1 cellular context compared by ENCODE assay signal in the genomic region with DNA sequence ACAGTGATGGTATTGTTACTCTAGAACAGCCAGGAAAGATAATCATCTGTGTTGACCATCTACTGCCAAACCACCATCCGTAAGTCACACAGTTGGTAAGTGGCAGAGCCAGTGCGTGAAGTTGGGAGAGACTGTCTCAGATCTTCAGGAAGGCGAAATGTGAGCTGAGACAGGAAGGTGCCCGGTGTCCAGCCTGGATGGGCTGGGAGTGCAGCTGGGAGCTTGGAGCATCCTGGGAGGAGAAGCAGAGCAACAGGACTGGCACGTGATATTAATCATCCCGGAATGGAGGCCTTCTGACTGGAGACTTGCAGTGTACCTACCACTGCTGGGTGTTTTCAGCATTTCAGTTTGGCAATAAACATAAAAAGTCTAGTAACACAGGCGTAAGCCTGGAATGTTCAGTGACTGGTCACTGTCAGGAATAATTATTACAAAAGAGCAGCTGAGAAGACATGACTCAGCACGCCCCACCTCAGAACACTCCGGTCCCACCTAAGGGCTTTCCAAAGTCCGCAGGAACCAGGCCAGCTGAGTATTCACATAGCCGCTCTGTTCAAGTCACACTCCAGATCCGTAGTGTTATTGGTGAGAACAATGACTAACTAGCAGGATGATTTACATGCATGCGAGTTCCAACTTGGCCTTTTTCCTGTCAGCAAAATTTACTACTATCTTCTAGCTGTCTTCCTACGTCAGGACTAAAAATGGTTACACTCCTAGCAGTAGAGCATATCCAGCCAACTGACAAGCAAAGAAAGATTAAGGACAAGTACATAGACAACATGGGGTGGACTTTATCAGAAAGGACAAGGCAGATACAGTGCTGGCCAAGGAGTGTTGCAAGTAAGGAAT.
TF ChIP-seq lines count a peak whose summit lies in the region.

No MANE protein-coding gene starts in this region.

TF ChIP-seq in HepG2, 621 proteins besides CTCF, POLR2A, EP300 and RAD21 (continued from another document and continues in another):
- TF ChIP-seq, protein P1, sequence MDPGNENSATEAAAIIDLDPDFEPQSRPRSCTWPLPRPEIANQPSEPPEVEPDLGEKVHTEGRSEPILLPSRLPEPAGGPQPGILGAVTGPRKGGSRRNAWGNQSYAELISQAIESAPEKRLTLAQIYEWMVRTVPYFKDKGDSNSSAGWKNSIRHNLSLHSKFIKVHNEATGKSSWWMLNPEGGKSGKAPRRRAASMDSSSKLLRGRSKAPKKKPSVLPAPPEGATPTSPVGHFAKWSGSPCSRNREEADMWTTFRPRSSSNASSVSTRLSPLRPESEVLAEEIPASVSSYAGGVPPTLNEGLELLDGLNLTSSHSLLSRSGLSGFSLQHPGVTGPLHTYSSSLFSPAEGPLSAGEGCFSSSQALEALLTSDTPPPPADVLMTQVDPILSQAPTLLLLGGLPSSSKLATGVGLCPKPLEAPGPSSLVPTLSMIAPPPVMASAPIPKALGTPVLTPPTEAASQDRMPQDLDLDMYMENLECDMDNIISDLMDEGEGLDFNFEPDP (CRISPR knock-in tag; conservative IDR thresholded peaks at IDR 0.05): no peak
- TF ChIP-seq TERF1 (CRISPR knock-in tag; IDR thresholded peaks at IDR 0.05) (no peak), GTF2F1 (IDR thresholded peaks at IDR 0.05; ENCODE audit: low read length) (no peak), ZNF446 (CRISPR knock-in tag; IDR thresholded peaks at IDR 0.05) (no peak), MTF1 (CRISPR knock-in tag; IDR thresholded peaks at IDR 0.05) (no peak), SOX6 (IDR thresholded peaks at IDR 0.05) (no peak), SOX6 (CRISPR knock-in tag; IDR thresholded peaks at IDR 0.05) (peak; percentile 54; the same call in 1 of the 2 replicates), SP140L (CRISPR knock-in tag; IDR thresholded peaks at IDR 0.05; ENCODE audit: borderline replicate concordance) (no peak), SNAPC2 (CRISPR knock-in tag; IDR thresholded peaks at IDR 0.05) (no peak), MXD4 (CRISPR knock-in tag; IDR thresholded peaks at IDR 0.05) (0 out of 2 replicates have a peak, but pooled peaks have one; percentile 38), ZSCAN29 (CRISPR knock-in tag; conservative IDR thresholded peaks at IDR 0.05) (0 out of 2 replicates have a peak, but pooled peaks have one; percentile 8), ZNF569 (CRISPR knock-in tag; IDR thresholded peaks at IDR 0.05; ENCODE audit: borderline replicate concordance) (no peak), FOXP1 (IDR thresholded peaks at IDR 0.05) (no peak), FOXP1 (CRISPR knock-in tag; IDR thresholded peaks at IDR 0.05) (no peak), ZBTB3 (CRISPR knock-in tag; IDR thresholded peaks at IDR 0.05; ENCODE audit: borderline replicate concordance, low read depth) (no peak), ZNF414 (CRISPR knock-in tag; IDR thresholded peaks at IDR 0.05) (no peak), PAF1 (CRISPR knock-in tag; IDR thresholded peaks at IDR 0.05) (no peak), TARDBP (CRISPR knock-in tag; IDR thresholded peaks at IDR 0.05) (0 out of 2 replicates have a peak, but pooled peaks have one; percentile 21), DMAP1 (CRISPR knock-in tag; IDR thresholded peaks at IDR 0.05) (peak; percentile 50; the same call in 1 of the 2 replicates), RNF2 (conservative IDR thresholded peaks at IDR 0.05; ENCODE audit: low read depth) (no peak), ZNF674 (CRISPR knock-in tag; IDR thresholded peaks at IDR 0.05; ENCODE audit: low read depth) (no peak), ETV5 (CRISPR knock-in tag; IDR thresholded peaks at IDR 0.05; ENCODE audit: borderline replicate concordance) (0 out of 2 replicates have a peak, but pooled peaks have one; percentile 3), ZNF770 (CRISPR knock-in tag; IDR thresholded peaks at IDR 0.05) (no peak), KMT2A (CRISPR knock-in tag; IDR thresholded peaks at IDR 0.05) (no peak), ZFP36L1 (CRISPR knock-in tag; IDR thresholded peaks at IDR 0.05) (no peak), TBL1XR1 (IDR thresholded peaks at IDR 0.05; ENCODE audit: borderline replicate concordance, low read length, partially characterized antibody) (no peak), ZNF570 (CRISPR knock-in tag; IDR thresholded peaks at IDR 0.05; ENCODE audit: borderline replicate concordance) (no peak), FOXA3 (CRISPR knock-in tag; IDR thresholded peaks at IDR 0.05) (no peak), ZNF275 (CRISPR knock-in tag; IDR thresholded peaks at IDR 0.05; ENCODE audit: borderline replicate concordance) (no peak), NFE2 (CRISPR knock-in tag; IDR thresholded peaks at IDR 0.05) (0 out of 2 replicates have a peak, but pooled peaks have one; percentile 35), SMYD3 (CRISPR knock-in tag; IDR thresholded peaks at IDR 0.05) (no peak), ZNF225 (CRISPR knock-in tag; IDR thresholded peaks at IDR 0.05) (no peak), ZNF138 (CRISPR knock-in tag; IDR thresholded peaks at IDR 0.05; ENCODE audit: low read depth) (no peak), ZNF441 (CRISPR knock-in tag; IDR thresholded peaks at IDR 0.05; ENCODE audit: borderline replicate concordance) (no peak), KDM5A (IDR thresholded peaks at IDR 0.05; ENCODE audit: borderline replicate concordance, low read length) (no peak), PRPF4 (IDR thresholded peaks at IDR 0.05; ENCODE audit: low read depth, low read length, poor library complexity, severe bottlenecking) (no peak), XBP1 (CRISPR knock-in tag; IDR thresholded peaks at IDR 0.05) (no peak), KAT7 (CRISPR knock-in tag; IDR thresholded peaks at IDR 0.05; ENCODE audit: borderline replicate concordance) (no peak)
- TF ChIP-seq, protein P2, sequence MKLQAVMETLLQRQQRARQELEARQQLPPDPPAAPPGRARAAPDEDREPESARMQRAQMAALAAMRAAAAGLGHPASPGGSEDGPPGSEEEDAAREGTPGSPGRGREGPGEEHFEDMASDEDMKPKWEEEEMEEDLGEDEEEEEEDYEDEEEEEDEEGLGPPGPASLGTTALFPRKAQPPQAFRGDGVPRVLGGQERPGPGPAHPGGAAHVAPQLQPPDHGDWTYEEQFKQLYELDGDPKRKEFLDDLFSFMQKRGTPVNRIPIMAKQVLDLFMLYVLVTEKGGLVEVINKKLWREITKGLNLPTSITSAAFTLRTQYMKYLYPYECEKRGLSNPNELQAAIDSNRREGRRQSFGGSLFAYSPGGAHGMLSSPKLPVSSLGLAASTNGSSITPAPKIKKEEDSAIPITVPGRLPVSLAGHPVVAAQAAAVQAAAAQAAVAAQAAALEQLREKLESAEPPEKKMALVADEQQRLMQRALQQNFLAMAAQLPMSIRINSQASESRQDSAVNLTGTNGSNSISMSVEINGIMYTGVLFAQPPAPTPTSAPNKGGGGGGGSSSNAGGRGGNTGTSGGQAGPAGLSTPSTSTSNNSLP (IDR thresholded peaks at IDR 0.05; ENCODE audit: low read depth, low read length): no peak
- TF ChIP-seq, protein P3, sequence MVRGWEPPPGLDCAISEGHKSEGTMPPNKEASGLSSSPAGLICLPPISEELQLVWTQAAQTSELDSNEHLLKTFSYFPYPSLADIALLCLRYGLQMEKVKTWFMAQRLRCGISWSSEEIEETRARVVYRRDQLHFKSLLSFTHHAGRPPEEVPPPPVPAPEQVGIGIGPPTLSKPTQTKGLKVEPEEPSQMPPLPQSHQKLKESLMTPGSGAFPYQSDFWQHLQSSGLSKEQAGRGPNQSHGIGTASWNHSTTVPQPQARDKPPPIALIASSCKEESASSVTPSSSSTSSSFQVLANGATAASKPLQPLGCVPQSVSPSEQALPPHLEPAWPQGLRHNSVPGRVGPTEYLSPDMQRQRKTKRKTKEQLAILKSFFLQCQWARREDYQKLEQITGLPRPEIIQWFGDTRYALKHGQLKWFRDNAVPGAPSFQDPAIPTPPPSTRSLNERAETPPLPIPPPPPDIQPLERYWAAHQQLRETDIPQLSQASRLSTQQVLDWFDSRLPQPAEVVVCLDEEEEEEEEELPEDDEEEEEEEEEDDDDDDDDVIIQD (CRISPR knock-in tag; IDR thresholded peaks at IDR 0.05; ENCODE audit: low read depth): 0 out of 2 replicates have a peak, but pooled peaks have one; percentile 8
- TF ChIP-seq, protein P4, sequence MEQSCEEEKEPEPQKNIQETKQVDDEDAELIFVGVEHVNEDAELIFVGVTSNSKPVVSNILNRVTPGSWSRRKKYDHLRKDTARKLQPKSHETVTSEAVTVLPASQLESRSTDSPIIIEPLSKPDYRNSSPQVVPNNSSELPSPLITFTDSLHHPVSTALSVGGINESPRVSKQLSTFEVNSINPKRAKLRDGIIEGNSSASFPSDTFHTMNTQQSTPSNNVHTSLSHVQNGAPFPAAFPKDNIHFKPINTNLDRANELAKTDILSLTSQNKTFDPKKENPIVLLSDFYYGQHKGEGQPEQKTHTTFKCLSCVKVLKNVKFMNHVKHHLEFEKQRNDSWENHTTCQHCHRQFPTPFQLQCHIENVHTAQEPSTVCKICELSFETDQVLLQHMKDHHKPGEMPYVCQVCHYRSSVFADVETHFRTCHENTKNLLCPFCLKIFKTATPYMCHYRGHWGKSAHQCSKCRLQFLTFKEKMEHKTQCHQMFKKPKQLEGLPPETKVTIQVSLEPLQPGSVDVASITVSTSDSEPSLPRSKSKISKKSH (CRISPR knock-in tag; IDR thresholded peaks at IDR 0.05; ENCODE audit: borderline replicate concordance): no peak
- TF ChIP-seq, protein P5, sequence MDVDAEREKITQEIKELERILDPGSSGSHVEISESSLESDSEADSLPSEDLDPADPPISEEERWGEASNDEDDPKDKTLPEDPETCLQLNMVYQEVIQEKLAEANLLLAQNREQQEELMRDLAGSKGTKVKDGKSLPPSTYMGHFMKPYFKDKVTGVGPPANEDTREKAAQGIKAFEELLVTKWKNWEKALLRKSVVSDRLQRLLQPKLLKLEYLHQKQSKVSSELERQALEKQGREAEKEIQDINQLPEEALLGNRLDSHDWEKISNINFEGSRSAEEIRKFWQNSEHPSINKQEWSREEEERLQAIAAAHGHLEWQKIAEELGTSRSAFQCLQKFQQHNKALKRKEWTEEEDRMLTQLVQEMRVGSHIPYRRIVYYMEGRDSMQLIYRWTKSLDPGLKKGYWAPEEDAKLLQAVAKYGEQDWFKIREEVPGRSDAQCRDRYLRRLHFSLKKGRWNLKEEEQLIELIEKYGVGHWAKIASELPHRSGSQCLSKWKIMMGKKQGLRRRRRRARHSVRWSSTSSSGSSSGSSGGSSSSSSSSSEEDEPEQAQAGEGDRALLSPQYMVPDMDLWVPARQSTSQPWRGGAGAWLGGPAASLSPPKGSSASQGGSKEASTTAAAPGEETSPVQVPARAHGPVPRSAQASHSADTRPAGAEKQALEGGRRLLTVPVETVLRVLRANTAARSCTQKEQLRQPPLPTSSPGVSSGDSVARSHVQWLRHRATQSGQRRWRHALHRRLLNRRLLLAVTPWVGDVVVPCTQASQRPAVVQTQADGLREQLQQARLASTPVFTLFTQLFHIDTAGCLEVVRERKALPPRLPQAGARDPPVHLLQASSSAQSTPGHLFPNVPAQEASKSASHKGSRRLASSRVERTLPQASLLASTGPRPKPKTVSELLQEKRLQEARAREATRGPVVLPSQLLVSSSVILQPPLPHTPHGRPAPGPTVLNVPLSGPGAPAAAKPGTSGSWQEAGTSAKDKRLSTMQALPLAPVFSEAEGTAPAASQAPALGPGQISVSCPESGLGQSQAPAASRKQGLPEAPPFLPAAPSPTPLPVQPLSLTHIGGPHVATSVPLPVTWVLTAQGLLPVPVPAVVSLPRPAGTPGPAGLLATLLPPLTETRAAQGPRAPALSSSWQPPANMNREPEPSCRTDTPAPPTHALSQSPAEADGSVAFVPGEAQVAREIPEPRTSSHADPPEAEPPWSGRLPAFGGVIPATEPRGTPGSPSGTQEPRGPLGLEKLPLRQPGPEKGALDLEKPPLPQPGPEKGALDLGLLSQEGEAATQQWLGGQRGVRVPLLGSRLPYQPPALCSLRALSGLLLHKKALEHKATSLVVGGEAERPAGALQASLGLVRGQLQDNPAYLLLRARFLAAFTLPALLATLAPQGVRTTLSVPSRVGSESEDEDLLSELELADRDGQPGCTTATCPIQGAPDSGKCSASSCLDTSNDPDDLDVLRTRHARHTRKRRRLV (CRISPR knock-in tag; IDR thresholded peaks at IDR 0.05): no peak
